Comparison of ENCODE assay signal across 8 cellular contexts in the genomic region with DNA sequence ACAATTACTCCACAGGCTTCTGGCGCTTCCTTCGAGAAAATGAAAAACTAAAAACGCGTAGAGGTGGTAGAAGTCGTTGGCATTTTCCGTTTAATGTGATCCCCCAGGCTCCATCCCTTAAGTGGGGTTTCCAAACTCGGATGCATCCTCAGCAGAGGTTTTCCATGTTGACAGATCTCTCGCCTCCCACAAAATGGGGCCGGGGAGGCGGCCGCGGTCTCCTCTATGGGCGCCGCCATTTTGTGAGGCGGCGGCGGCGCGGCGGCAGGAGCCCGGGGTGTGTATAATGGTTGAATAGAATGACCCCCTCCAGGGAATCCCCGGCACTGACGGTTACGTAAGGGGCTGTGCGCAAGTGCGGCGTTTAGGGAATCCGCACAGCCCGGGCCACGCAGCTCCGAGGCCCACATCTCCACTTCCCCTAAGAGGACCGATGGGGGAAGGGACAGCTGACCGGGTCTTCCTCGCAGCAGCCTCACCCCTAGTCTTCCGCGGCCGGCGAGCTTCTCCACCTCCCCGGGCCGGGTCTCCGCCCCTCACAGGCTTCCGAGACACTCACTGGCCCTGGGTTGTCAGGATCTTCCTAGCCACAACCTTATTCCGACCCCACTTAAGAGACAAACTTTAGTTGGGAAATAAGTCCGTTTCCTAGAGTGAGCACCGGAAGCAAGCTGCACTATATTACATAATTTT. TPM values are rescaled to one million over a fixed set of nuclear protein-coding genes. Genes with fewer than 3 reads are reported as not detected.
DNase-seq lines count a peak whose midpoint lies in the region; ATAC-seq and TF ChIP-seq lines count a peak whose summit lies in the region.

No MANE protein-coding gene starts in this region.

- 2% methylated on average over 45 of the region's 45 CpGs for WGBS in hepatocyte (ENCODE audit: low lambda C conversion rate, missing lambda C conversion rate)
- WGBS in aorta, 2 donors: 0% methylated on average over 45 of the region's 45 CpGs

- H3K36me3 ChIP-seq in hepatocyte (replicated peaks; ENCODE audit: insufficient read depth, low read depth) (no peaks in the 10 kb centered on the region), rectal smooth muscle tissue (ENCODE audit: control insufficient read depth, insufficient read depth, low read length) (no peaks in the 10 kb centered on the region), aorta (ENCODE audit: control insufficient read depth in 1 of 2, insufficient read depth in 2 of 2, low read length in 1 of 2) (no peaks in the 10 kb centered on the region)

- peak overlapping the region; percentile 100 for H3K27ac ChIP-seq in hepatocyte
- peak overlapping the region; percentile 98 for H3K27ac ChIP-seq in rectal smooth muscle tissue (ENCODE audit: low read depth, low read length)
- H3K27ac ChIP-seq in aorta (ENCODE audit: low read depth in 1 of 2, low read length in 2 of 2): peak overlapping the region; percentile 44 to 76

- peak overlapping the region; percentile 82 for H3K4me2 ChIP-seq in hepatocyte

- H3K27me3 ChIP-seq in hepatocyte (no peaks in the 10 kb centered on the region), rectal smooth muscle tissue (ENCODE audit: control insufficient read depth, insufficient read depth, low read length) (no peaks in the 10 kb centered on the region), aorta (ENCODE audit: control insufficient read depth in 1 of 2, insufficient read depth in 2 of 2, low read length in 1 of 2) (no peaks in the 10 kb centered on the region)

- TF ChIP-seq CTCF in astrocyte of the cerebellum (IDR thresholded peaks at IDR 0.05; ENCODE audit: low read depth, low read length, missing control alignments): no peak
- no peak for TF ChIP-seq CTCF in hepatocyte (IDR thresholded peaks at IDR 0.05; ENCODE audit: poor library complexity)

- ATAC-seq in GM18508 (IDR thresholded peaks at IDR 0.05; ENCODE audit: insufficient read depth, unreplicated experiment): peak; percentile 58
- peak; percentile 55 for ATAC-seq in HG02981 (IDR thresholded peaks at IDR 0.05; ENCODE audit: unreplicated experiment)
- peak; percentile 90 for ATAC-seq in aorta (ENCODE audit: low FRiP score)

- H3K4me1 ChIP-seq in hepatocyte (ENCODE audit: insufficient read depth) (peaks cover 10% of the 10 kb centered on the region), rectal smooth muscle tissue (ENCODE audit: control insufficient read depth, insufficient read depth, low read length) (peaks cover 25% of the 10 kb centered on the region), aorta (ENCODE audit: control insufficient read depth in 1 of 2, insufficient read depth in 2 of 2, low read length in 2 of 2) (peaks cover 0 to 3% of the 10 kb centered on the region in 2 donors)

- DNase-seq in NCI-H2029 (lab: John Stamatoyannopoulos, UW) (peak; percentile 97), T-helper 9 cell (peak; percentile 79), astrocyte of the cerebellum (ENCODE audit: low read depth) (peak; percentile 94), hepatocyte (ENCODE audit: low spot score) (peak; percentile 97), aorta (peak; percentile 95 to 97)

- H3K4me3 ChIP-seq in astrocyte of the cerebellum (ENCODE audit: low read depth, low read length) (peak overlapping the region; percentile 89), hepatocyte (peak overlapping the region; percentile 92), rectal smooth muscle tissue (ENCODE audit: low read length) (peak overlapping the region; percentile 82), aorta (ENCODE audit: low read length in 2 of 2) (peak overlapping the region; percentile 46 to 72)

- peak overlapping the region; percentile 98 for H3K9ac ChIP-seq in rectal smooth muscle tissue (ENCODE audit: low read length)

- in situ Hi-C loops in astrocyte of the cerebellum (cut with HindIII; ENCODE audit: low sequenced_read_pairs): no loop called here

- intact Hi-C loops in aorta (cut with DNase I): loop anchor here (5.0 to 10.0 kb wide), 6 partner anchors 173 to 543 kb away; partner anchors contain the start of gene ANO6 (in 2 of the 2)

- H3K79me2 ChIP-seq in hepatocyte: peaks cover 56% of the 10 kb centered on the region

- H3K9me3 ChIP-seq in hepatocyte (ENCODE audit: low read depth) (no peaks in the 10 kb centered on the region), aorta (ENCODE audit: control insufficient read depth, low read length) (no peaks in the 10 kb centered on the region)

- peaks cover 18% of the 10 kb centered on the region for H4K20me1 ChIP-seq in hepatocyte (ENCODE audit: insufficient read depth, poor library complexity, severe bottlenecking)

- H2AFZ ChIP-seq in hepatocyte: peak overlapping the region; percentile 74

- H3K9me2 ChIP-seq in hepatocyte (replicated peaks; ENCODE audit: insufficient read depth): no peaks in the 10 kb centered on the region

RNA-seq across cellular contexts. Expression of gene ARID2, which starts 2.1 kb away (rescaled TPM):
- 26.8 and 29.7 TPM in 2 replicates for total RNA-seq in hepatocyte
- 11.9 and 13.2 TPM in 2 replicates for polyA plus RNA-seq in hepatocyte
- total RNA-seq in aorta: 10 to 100 TPM; 41.7 to 50.3 TPM
- 1 to 10 TPM; 2.9 to 6.5 TPM for polyA plus RNA-seq in aorta

Comparison
In these comparisons a context has a peak if more than half of its experiments do, and no peak if none do; other contexts are left out.
1. Peak in every context shown above with its lines: DNase-seq, ATAC-seq, H3K4me3 ChIP-seq and H3K27ac ChIP-seq.